ENCODE assay signal across 8 cellular contexts in the genomic region with DNA sequence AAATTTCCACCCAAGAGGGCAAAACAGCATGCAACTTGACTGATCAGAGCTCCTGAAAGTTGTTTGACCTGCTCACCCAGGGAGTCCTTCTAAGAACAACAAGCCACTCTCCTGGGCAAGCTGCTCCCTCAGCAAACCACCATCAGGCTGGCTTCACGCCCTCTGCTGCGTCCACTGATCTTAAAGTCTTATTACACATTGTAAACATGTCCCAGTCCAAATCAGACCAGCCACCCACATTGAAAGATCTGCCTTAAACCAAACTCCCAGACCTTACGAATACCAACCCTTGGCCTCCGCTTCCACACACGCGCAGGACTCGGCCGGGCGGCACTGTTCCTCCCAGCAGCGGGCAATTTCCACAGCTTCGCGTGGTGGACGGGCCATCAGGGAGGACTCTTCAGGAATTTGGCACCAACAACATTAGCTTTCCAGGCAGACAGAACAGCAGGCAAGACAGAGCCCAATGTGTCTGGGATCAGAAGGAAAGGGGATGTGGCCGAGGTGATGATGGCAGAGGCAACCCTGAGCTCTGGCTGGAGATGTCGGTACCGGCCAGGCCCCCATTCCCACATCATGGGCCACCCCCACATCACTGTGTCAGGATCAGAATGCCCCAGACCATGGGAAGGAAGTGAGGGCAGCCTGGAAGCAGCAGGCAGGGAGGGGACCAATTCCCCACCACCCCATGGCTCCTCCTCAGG. TPM values are rescaled to one million over a fixed set of nuclear protein-coding genes. Genes with fewer than 3 reads are reported as not detected.
DNase-seq lines count a peak whose midpoint lies in the region; ATAC-seq and TF ChIP-seq lines count a peak whose summit lies in the region.

No MANE protein-coding gene starts in this region.

- peaks cover 13 to 65% of the 10 kb centered on the region in 2 donors for H3K36me3 Mint-ChIP-seq in CD4-positive, alpha-beta memory T cell
- no peaks in the 10 kb centered on the region for H3K36me3 Mint-ChIP-seq in endodermal cell (ENCODE audit: low read depth)

- peak overlapping the region; percentile 50 for H3K27ac ChIP-seq in CD4-positive, alpha-beta memory T cell (ENCODE audit: low read depth, low read length)
- H3K27ac ChIP-seq in endodermal cell (ENCODE audit: low read depth, low read length) (no peak overlapping the region), psoas muscle (peak overlapping the region; percentile 77), Karpas-422 (ENCODE audit: low read length) (no peak overlapping the region)

- WGBS in endodermal cell (ENCODE audit: insufficient coverage in 1 of 2, insufficient read length in 1 of 2), 2 experiments, result 94 to 97% methylated on average over 11 to 15 of the region's 16 CpGs
- whole genome bisulfite sequencing in psoas muscle, 3 donors, result 48 to 86% (median 59%) methylated on average over 16 of the region's 16 CpGs

- H3K27me3 Mint-ChIP-seq in CD4-positive, alpha-beta memory T cell, result no peaks in the 10 kb centered on the region
- no peaks in the 10 kb centered on the region for H3K27me3 Mint-ChIP-seq in endodermal cell (ENCODE audit: insufficient read depth)

- H4K20me1 ChIP-seq in Karpas-422 (ENCODE audit: insufficient read depth, low read depth, low read length), result peaks cover 52% of the 10 kb centered on the region; the same call in 1 of the 2 replicates

- peaks cover 67 to 95% (median 87%) of the 10 kb centered on the region in 4 donors for H3K4me1 Mint-ChIP-seq in CD4-positive, alpha-beta memory T cell
- H3K4me1 Mint-ChIP-seq in endodermal cell, result no peaks in the 10 kb centered on the region

- H3K27me3 ChIP-seq in CD4-positive, alpha-beta memory T cell (ENCODE audit: insufficient read depth, low read length), result no peaks in the 10 kb centered on the region
- H3K27me3 ChIP-seq in MG63 (no peaks in the 10 kb centered on the region), endodermal cell (ENCODE audit: control insufficient read depth, insufficient read depth, low read length, poor library complexity, severe bottlenecking) (no peaks in the 10 kb centered on the region), psoas muscle (ENCODE audit: insufficient read depth in 3 of 3, low read length in 2 of 3) (no peaks in the 10 kb centered on the region), Karpas-422 (ENCODE audit: low read length) (no peaks in the 10 kb centered on the region)

- no peak overlapping the region for H3K4me2 ChIP-seq in Karpas-422 (ENCODE audit: low read depth, low read length, poor library complexity, severe bottlenecking)

- ATAC-seq in psoas muscle (peak; percentile 3 to 36 (median 28)), HG03045 (IDR thresholded peaks at IDR 0.05; ENCODE audit: unreplicated experiment) (no peak)

- CTCF ChIA-PET in CD4-positive, alpha-beta memory T cell (lab: Charles Lee; ENCODE audit: partially characterized antibody), result interaction anchor here (1.3 to 3.4 kb wide), 4 partner anchors 10 to 108 kb away, joined by 3 to 22 read pairs (median 5); no protein-coding TSS in a partner anchor

- peaks cover 24% of the 10 kb centered on the region for H3K36me3 ChIP-seq in CD4-positive, alpha-beta memory T cell (ENCODE audit: insufficient read depth, low read length)
- H3K36me3 ChIP-seq in MG63 (no peaks in the 10 kb centered on the region), endodermal cell (ENCODE audit: control insufficient read depth, insufficient read depth, low read length) (no peaks in the 10 kb centered on the region), psoas muscle (ENCODE audit: insufficient read depth in 1 of 2, low read depth in 1 of 2) (no peaks in the 10 kb centered on the region), Karpas-422 (ENCODE audit: insufficient read depth, low read length) (no peaks in the 10 kb centered on the region)

- POLR2A ChIA-PET in CD4-positive, alpha-beta memory T cell (lab: Charles Lee; ENCODE audit: partially characterized antibody), result interaction anchor here (0.8 to 7.1 kb wide), 16 partner anchors 8 to 108 kb away, joined by 3 to 52 read pairs (median 6); no protein-coding TSS in a partner anchor

- H3K9me3 Mint-ChIP-seq in CD4-positive, alpha-beta memory T cell, result no peaks in the 10 kb centered on the region
- no peaks in the 10 kb centered on the region for H3K9me3 Mint-ChIP-seq in endodermal cell

- no peak overlapping the region for H3K4me3 ChIP-seq in CD4-positive, alpha-beta memory T cell (ENCODE audit: low read length in 2 of 2)
- H3K4me3 ChIP-seq in MG63 (no peak overlapping the region), endodermal cell (ENCODE audit: low read length) (no peak overlapping the region), psoas muscle (no peak overlapping the region), Karpas-422 (ENCODE audit: low read length) (no peak overlapping the region)

- no peak overlapping the region for H2AFZ ChIP-seq in Karpas-422 (ENCODE audit: low read length)

- peak overlapping the region; percentile 90 to 95 (median 93) for H3K27ac Mint-ChIP-seq in CD4-positive, alpha-beta memory T cell
- peak overlapping the region; percentile 82 for H3K27ac Mint-ChIP-seq in endodermal cell

- H3K4me3 Mint-ChIP-seq in CD4-positive, alpha-beta memory T cell, result peak overlapping the region in 7 of 8 donors; percentile 38 to 80 (median 66)
- H3K4me3 Mint-ChIP-seq in endodermal cell, result no peak overlapping the region

- H3K9me2 ChIP-seq in Karpas-422 (replicated peaks; ENCODE audit: insufficient read depth, low read length), result no peaks in the 10 kb centered on the region

- no peak overlapping the region for H3K9ac ChIP-seq in endodermal cell (ENCODE audit: extremely low read depth, low read length, poor library complexity, severe bottlenecking)
- no peak overlapping the region for H3K9ac ChIP-seq in Karpas-422 (ENCODE audit: low read length)

- DNase-seq in CD4-positive, alpha-beta memory T cell, result no peak
- DNase-seq in MG63, result peak; percentile 13
- no peak for DNase-seq in endodermal cell
- peak in 1 of 2 donors; percentile 52 for DNase-seq in psoas muscle
- DNase-seq in NCI-H2029 treated with DMSO at 0.1 percent for 48 hours (lab: John Stamatoyannopoulos, UW), result no peak
- no peak for DNase-seq in Karpas-422
- DNase-seq in stimulated activated CD4-positive, alpha-beta T cell treated with anti-CD3 and anti-CD28 coated beads, Interleukin-2, amount 100 ng/mL, for 48 hours, result no peak

- TF ChIP-seq CTCF in endodermal cell (conservative IDR thresholded peaks at IDR 0.05) (no peak), psoas muscle (IDR thresholded peaks at IDR 0.05) (no peak)

- intact Hi-C loops in CD4-positive, alpha-beta memory T cell (cut with micrococcal nuclease), result loop anchor here (2.0 kb wide), 1 partner anchor 16 kb away; no protein-coding TSS in a partner anchor
- intact Hi-C loops in psoas muscle (cut with DNase I), result loop anchor here in 1 of 2 donors (5.0 kb wide), 1 partner anchor 36 kb away; no protein-coding TSS in a partner anchor

- H3K9me3 ChIP-seq in CD4-positive, alpha-beta memory T cell (ENCODE audit: control insufficient read depth in 1 of 2, low read length in 2 of 2), result no peaks in the 10 kb centered on the region
- no peaks in the 10 kb centered on the region for H3K9me3 ChIP-seq in MG63
- H3K9me3 ChIP-seq in endodermal cell (ENCODE audit: control insufficient read depth, low read length), result no peaks in the 10 kb centered on the region
- no peaks in the 10 kb centered on the region for H3K9me3 ChIP-seq in psoas muscle
- no peaks in the 10 kb centered on the region for H3K9me3 ChIP-seq in Karpas-422 (ENCODE audit: low read length)

- H3K4me1 ChIP-seq in CD4-positive, alpha-beta memory T cell (ENCODE audit: insufficient read depth, low read length), result peaks cover 99% of the 10 kb centered on the region
- H3K4me1 ChIP-seq in endodermal cell (ENCODE audit: control insufficient read depth, insufficient read depth, low read length), result no peaks in the 10 kb centered on the region
- peaks cover 52% of the 10 kb centered on the region for H3K4me1 ChIP-seq in psoas muscle
- H3K4me1 ChIP-seq in Karpas-422 (ENCODE audit: low read length), result peaks cover 37% of the 10 kb centered on the region

- no peaks in the 10 kb centered on the region for H3K79me2 ChIP-seq in Karpas-422 (ENCODE audit: low read length)

RNA-seq across cellular contexts. Expression of a gene that starts 56.8 kb away (rescaled TPM):
- 100 to 1,000 TPM; 393 to 410 TPM for total RNA-seq in CD4-positive, alpha-beta memory T cell
- polyA plus RNA-seq in CD4-positive, alpha-beta memory T cell, result 100 to 1,000 TPM in 1 of 2 donors, 10 to 100 TPM in 1; 49.5 to 166 TPM
- total RNA-seq in MG63 (2014; rRNA removed; shearing (Covaris generic); ENCODE audit: low replicate concordance), result 0.23 and 0.86 TPM in 2 replicates
- total RNA-seq in endodermal cell, result 10 to 100 TPM; 42.8 to 51.0 TPM
- polyA plus RNA-seq in endodermal cell (2013, experiment 1 of 2), result 19.7 TPM
- polyA plus RNA-seq in endodermal cell (2013, experiment 2 of 2), result 18.5 TPM
- total RNA-seq in psoas muscle, result 100 to 1,000 TPM in 1 of 4 donors, 10 to 100 TPM in 3; 32.1 to 111 (median 63.6) TPM
- polyA plus RNA-seq in psoas muscle, result 10 to 100 TPM in 2 of 3 donors, 1 to 10 TPM in 1; 9.3 to 26.8 (median 22.3) TPM
- total RNA-seq in Karpas-422 (2014; rRNA removed; shearing (Covaris generic); ENCODE audit: low replicate concordance), result 2.3 and 5.3 TPM in 2 replicates

Comparison
In these comparisons a context has a peak if more than half of its experiments do, and no peak if none do; other contexts are left out.
1. H3K27ac ChIP-seq: peak in CD4-positive, alpha-beta memory T cell (single experiment) and psoas muscle (single experiment); none in endodermal cell (single experiment) and Karpas-422 (single experiment).